ENCODE assay signal across 8 cellular contexts in the genomic region with DNA sequence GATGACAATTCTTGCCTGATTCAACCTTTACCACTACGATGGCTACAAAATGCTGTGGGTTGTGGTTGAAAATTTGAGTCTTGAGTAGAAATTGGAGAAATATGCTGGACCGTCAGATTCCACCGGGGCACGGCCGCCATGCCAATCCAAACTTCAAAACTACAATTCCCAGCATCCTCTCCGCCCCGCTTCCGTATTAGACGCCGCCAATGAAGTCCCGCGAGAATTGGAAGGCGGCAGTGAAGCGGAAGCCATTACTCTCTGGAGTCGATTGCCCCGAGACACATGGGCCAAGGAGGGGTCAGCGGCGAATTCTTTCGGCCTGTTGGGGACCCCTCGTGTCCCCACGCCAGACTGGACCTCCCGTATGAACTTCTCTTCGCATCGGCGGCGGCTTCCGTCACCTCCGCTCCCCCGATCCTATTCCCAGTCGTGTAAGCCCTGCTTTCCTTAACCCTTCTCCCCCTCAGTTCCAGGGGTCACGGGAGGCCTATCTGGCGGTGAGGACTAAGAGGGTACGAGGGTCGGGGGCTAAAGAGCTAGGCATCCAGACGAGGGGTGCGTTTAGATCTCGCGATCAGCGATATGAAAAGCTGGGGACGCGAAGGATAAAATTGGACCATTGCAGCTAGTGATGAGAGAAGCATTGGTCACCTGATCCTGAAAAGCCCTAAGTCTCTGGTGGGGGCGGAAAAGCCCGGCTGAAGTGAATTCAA. TPM values are rescaled to one million over a fixed set of nuclear protein-coding genes. Genes with fewer than 3 reads are reported as not detected.
DNase-seq lines count a peak whose midpoint lies in the region; ATAC-seq and TF ChIP-seq lines count a peak whose summit lies in the region.

A gene (plus strand): TSS at position 239 of the 716 bp plus-strand sequence. CDS start 15,620 bp downstream, outside the sequence.

- peaks cover 13% of the 10 kb centered on the region for H3K4me1 Mint-ChIP-seq in T-helper 2 cell treated with Interferon-gamma antibody and Interleukin-4, amounts not matched to agents 5 μg/mL and 100 μg/mL, for 36 hours (ENCODE audit: low read depth)

- H3K27me3 ChIP-seq in rectal smooth muscle tissue (ENCODE audit: control insufficient read depth, insufficient read depth, low read length) (no peaks in the 10 kb centered on the region), aorta (ENCODE audit: control insufficient read depth in 1 of 2, insufficient read depth in 2 of 2, low read length in 1 of 2) (no peaks in the 10 kb centered on the region)

- ATAC-seq in GM18498 (IDR thresholded peaks at IDR 0.05; ENCODE audit: unreplicated experiment) = peak; percentile 95
- peak; percentile 92 for ATAC-seq in HG02943 (IDR thresholded peaks at IDR 0.05; ENCODE audit: low read depth, unreplicated experiment)
- peak; percentile 98 for ATAC-seq in aorta (ENCODE audit: low FRiP score)

- H3K4me3 ChIP-seq in astrocyte of the cerebellum (ENCODE audit: low read depth, low read length) = peak within 1 kb of the TSS; percentile 65
- peak within 1 kb of the TSS; percentile 99 for H3K4me3 ChIP-seq in rectal smooth muscle tissue (ENCODE audit: low read length)
- H3K4me3 ChIP-seq in aorta (ENCODE audit: low read length in 2 of 2) = peak within 1 kb of the TSS; percentile 59 to 79

- no peaks in the 10 kb centered on the region for H3K27me3 Mint-ChIP-seq in T-helper 2 cell treated with Interferon-gamma antibody and Interleukin-4, amounts not matched to agents 5 μg/mL and 100 μg/mL, for 36 hours (ENCODE audit: low read depth)

- in situ Hi-C loops in astrocyte of the cerebellum (cut with HindIII; ENCODE audit: low sequenced_read_pairs) = no loop called here

- peaks cover 25% of the 10 kb centered on the region for H3K9me3 Mint-ChIP-seq in T-helper 2 cell treated with Interferon-gamma antibody and Interleukin-4, amounts not matched to agents 5 μg/mL and 100 μg/mL, for 36 hours

- H3K9me3 ChIP-seq in aorta (ENCODE audit: control insufficient read depth, low read length) = no peaks in the 10 kb centered on the region

- intact Hi-C loops in aorta (cut with DNase I) = loop anchor here (5.0 to 10.0 kb wide), 2 partner anchors 308 to 654 kb away; a partner anchor contains a TSS

- H3K27ac ChIP-seq in rectal smooth muscle tissue (ENCODE audit: low read depth, low read length) (peak within 1 kb of the TSS; percentile 93), aorta (ENCODE audit: low read depth in 1 of 2, low read length in 2 of 2) (peak within 1 kb of the TSS; percentile 6 to 15)

- no peak for TF ChIP-seq CTCF in astrocyte of the cerebellum (IDR thresholded peaks at IDR 0.05; ENCODE audit: low read depth, low read length, missing control alignments)

- DNase-seq in NCI-H1930 (lab: John Stamatoyannopoulos, UW) (peak; percentile 83 to 88), astrocyte of the cerebellum (ENCODE audit: low read depth) (peak; percentile 86), hepatic stellate cell (ENCODE audit: low spot score) (peak; percentile 90), aorta (peak; percentile 94 to 96)
- DNase-seq in T-helper 2 cell treated with Interferon-gamma antibody and Interleukin-4, amounts not matched to agents 5 μg/mL and 100 μg/mL, for 36 hours (ENCODE audit: low spot score) = peak; percentile 87

- H3K9ac ChIP-seq in rectal smooth muscle tissue (ENCODE audit: low read length) = peak within 1 kb of the TSS; percentile 92

- peak within 1 kb of the TSS; percentile 92 for H3K4me3 Mint-ChIP-seq in T-helper 2 cell treated with Interferon-gamma antibody and Interleukin-4, amounts not matched to agents 5 μg/mL and 100 μg/mL, for 36 hours

- 0 to 1% methylated on average over 43 of the region's 43 CpGs for WGBS in aorta, 2 donors

- H3K27ac Mint-ChIP-seq in T-helper 2 cell treated with Interferon-gamma antibody and Interleukin-4, amounts not matched to agents 5 μg/mL and 100 μg/mL, for 36 hours = peak within 1 kb of the TSS; percentile 92

- peaks cover 39% of the 10 kb centered on the region for H3K36me3 Mint-ChIP-seq in T-helper 2 cell treated with Interferon-gamma antibody and Interleukin-4, amounts not matched to agents 5 μg/mL and 100 μg/mL, for 36 hours (ENCODE audit: low read depth)

- H3K4me1 ChIP-seq in rectal smooth muscle tissue (ENCODE audit: control insufficient read depth, insufficient read depth, low read length) (peaks cover 9% of the 10 kb centered on the region), aorta (ENCODE audit: control insufficient read depth in 1 of 2, insufficient read depth in 2 of 2, low read length in 2 of 2) (peaks cover 0 to 2% of the 10 kb centered on the region in 2 donors)

- H3K36me3 ChIP-seq in rectal smooth muscle tissue (ENCODE audit: control insufficient read depth, insufficient read depth, low read length) = no peaks in the 10 kb centered on the region
- no peaks in the 10 kb centered on the region for H3K36me3 ChIP-seq in aorta (ENCODE audit: control insufficient read depth in 1 of 2, insufficient read depth in 2 of 2, low read length in 1 of 2)

RNA-seq across cellular contexts. Expression of the gene that starts here (rescaled TPM):
- total RNA-seq in aorta = 10 to 100 TPM; 22.6 to 24.6 TPM
- 10 to 100 TPM; 14.9 to 16.5 TPM for polyA plus RNA-seq in aorta

Comparison
In these comparisons a context has a peak if more than half of its experiments do, and no peak if none do; other contexts are left out.
1. Peak in every context shown above with its lines: DNase-seq, ATAC-seq, H3K4me3 ChIP-seq and H3K27ac ChIP-seq.